20 cellular contexts compared by ENCODE assay signal in the genomic region with DNA sequence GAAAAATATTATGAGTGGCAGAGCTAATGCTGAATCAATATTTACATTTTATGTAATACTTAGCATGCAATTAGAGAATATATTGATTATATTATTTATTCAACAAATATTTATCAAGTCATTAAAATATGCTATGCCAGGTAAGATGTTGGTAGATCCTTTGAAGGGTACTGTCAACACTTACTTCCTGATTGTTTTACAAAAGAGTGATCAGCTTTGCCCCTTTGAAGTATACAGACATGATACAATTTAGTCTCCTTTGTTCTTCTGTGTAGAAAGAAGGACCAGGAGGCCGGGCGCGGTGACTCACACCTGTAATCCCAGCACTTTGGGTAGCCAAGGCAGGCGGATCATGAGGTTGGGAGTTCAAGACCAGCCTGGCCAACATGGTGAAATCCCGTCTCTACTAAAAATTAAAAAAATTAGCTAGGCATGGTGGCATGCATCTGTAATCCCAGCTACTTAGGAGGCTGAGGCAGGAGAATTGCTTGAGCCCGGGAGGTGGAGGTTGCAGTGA.
"Had no signal": no experiment of that assay in that cellular context is flagged by ENCODE, and none has a peak within 500 bp of the region (broad histone marks: within the 10 kb centered on the region; RNA-seq: fewer than 3 reads in every experiment).

No MANE protein-coding gene starts in this region.

- H3K4me1 Mint-ChIP-seq: activated naive CD8-positive, alpha-beta T cell treated with anti-CD3 and anti-CD28 coated beads, Interleukin-2, amount 10 ng/mL, durations not matched to agents 7 days and 5 days had no signal

- H3K36me3 Mint-ChIP-seq: activated CD4-positive, alpha-beta memory T cell treated with anti-CD3 and anti-CD28 coated beads for 36 hours; activated naive CD8-positive, alpha-beta T cell treated with anti-CD3 and anti-CD28 coated beads, Interleukin-2, amount 10 ng/mL, durations not matched to agents 7 days and 5 days; natural killer cell treated with Interleukin-12 subunit alpha and Interleukin-12 subunit beta and Interleukin-15 and Interleukin-18, amount 100 ng/mL, for 72 hours had no signal

- H3K9me3 Mint-ChIP-seq: activated B cell treated with CpG ODN at 0.5 μM for 24 hours; activated CD4-positive, alpha-beta memory T cell treated with anti-CD3 and anti-CD28 coated beads for 36 hours; activated naive CD4-positive, alpha-beta T cell treated with anti-CD3 and anti-CD28 coated beads for 36 hours; activated naive CD8-positive, alpha-beta T cell treated with anti-CD3 and anti-CD28 coated beads, Interleukin-2, amount 10 ng/mL, durations not matched to agents 7 days and 5 days; natural killer cell treated with Interleukin-12 subunit alpha and Interleukin-12 subunit beta and Interleukin-15 and Interleukin-18, amount 100 ng/mL, for 72 hours had no signal

- H3K27me3 Mint-ChIP-seq: activated CD4-positive, alpha-beta T cell treated with anti-CD3 and anti-CD28 coated beads for 36 hours had no signal

- H3K27me3 ChIP-seq: colonic mucosa, esophagus squamous epithelium, gastrocnemius medialis, spleen, upper lobe of left lung had no signal

- H3K4me3 ChIP-seq: colonic mucosa, esophagus squamous epithelium, gastrocnemius medialis, spleen, upper lobe of left lung had no signal

- H3K4me3 Mint-ChIP-seq: activated B cell treated with CpG ODN at 0.5 μM for 24 hours; activated CD4-positive, alpha-beta memory T cell treated with anti-CD3 and anti-CD28 coated beads for 36 hours; activated CD4-positive, alpha-beta T cell treated with anti-CD3 and anti-CD28 coated beads for 36 hours; activated naive CD4-positive, alpha-beta T cell treated with anti-CD3 and anti-CD28 coated beads for 36 hours; activated naive CD8-positive, alpha-beta T cell treated with anti-CD3 and anti-CD28 coated beads, Interleukin-2, amount 10 ng/mL, durations not matched to agents 7 days and 5 days; natural killer cell treated with Interleukin-12 subunit alpha and Interleukin-12 subunit beta and Interleukin-15 and Interleukin-18, amount 100 ng/mL, for 72 hours had no signal

- H3K9me3 ChIP-seq: colonic mucosa, esophagus squamous epithelium, gastrocnemius medialis, spleen, upper lobe of left lung had no signal

- H3K27ac Mint-ChIP-seq: activated B cell treated with CpG ODN at 0.5 μM for 24 hours; activated CD4-positive, alpha-beta memory T cell treated with anti-CD3 and anti-CD28 coated beads for 36 hours; activated CD4-positive, alpha-beta T cell treated with anti-CD3 and anti-CD28 coated beads for 36 hours; activated naive CD4-positive, alpha-beta T cell treated with anti-CD3 and anti-CD28 coated beads for 36 hours; activated naive CD8-positive, alpha-beta T cell treated with anti-CD3 and anti-CD28 coated beads, Interleukin-2, amount 10 ng/mL, durations not matched to agents 7 days and 5 days; natural killer cell treated with Interleukin-12 subunit alpha and Interleukin-12 subunit beta and Interleukin-15 and Interleukin-18, amount 100 ng/mL, for 72 hours; progenitor cell of endocrine pancreas had no signal

- DNase-seq: activated B cell treated with CpG ODN at 0.5 μM for 24 hours; activated CD4-positive, alpha-beta memory T cell treated with anti-CD3 and anti-CD28 coated beads for 36 hours; activated CD4-positive, alpha-beta T cell treated with anti-CD3 and anti-CD28 coated beads for 36 hours; activated naive CD4-positive, alpha-beta T cell treated with anti-CD3 and anti-CD28 coated beads for 36 hours; activated naive CD8-positive, alpha-beta T cell treated with anti-CD3 and anti-CD28 coated beads, Interleukin-2, amount 10 ng/mL, durations not matched to agents 7 days and 5 days; activated T-cell treated with anti-CD3 and anti-CD28 coated beads, Interleukin-2, amount 50 U/mL, for 48 hours; amniotic stem cell; colonic mucosa; esophagus squamous epithelium; gastrocnemius medialis; head of caudate nucleus; hypothalamus; midbrain; retina; spleen; stimulated activated CD4-positive, alpha-beta T cell treated with anti-CD3 and anti-CD28 coated beads, Interleukin-4, amount 100 ng/mL, for 1 hour; stimulated activated naive CD4-positive, alpha-beta T cell treated with Interleukin-2 at 50 U/mL for 16 hours; upper lobe of left lung had no signal

- H3K4me1 ChIP-seq: colonic mucosa, upper lobe of left lung had no signal

- H3K27ac ChIP-seq: colonic mucosa, esophagus squamous epithelium, gastrocnemius medialis, spleen, upper lobe of left lung had no signal

- H3K36me3 ChIP-seq: colonic mucosa, esophagus squamous epithelium, gastrocnemius medialis, spleen, upper lobe of left lung had no signal

- ATAC-seq: activated CD4-positive, alpha-beta T cell treated with anti-CD3 and anti-CD28 coated beads for 36 hours; gastrocnemius medialis; natural killer cell treated with Interleukin-12 subunit alpha and Interleukin-12 subunit beta and Interleukin-15 and Interleukin-18, amount 100 ng/mL, for 72 hours had no signal
